Comparison of ENCODE assay signal across 30 cellular contexts in genomic region chr1:50693829-50694228, GRCh38.
"Had no signal": no experiment of that assay in that cellular context is flagged by ENCODE, and none has a peak within 500 bp of the region (broad histone marks: within the 10 kb centered on the region; RNA-seq: fewer than 3 reads in every experiment).

No MANE protein-coding gene starts in this region.

- H3K27ac ChIP-seq: coronary artery, esophagus squamous epithelium, parathyroid adenoma, prostate gland, right atrium auricular region, testis, tibial artery had no signal

- H3K9me3 ChIP-seq: esophagus squamous epithelium, mucosa of descending colon, prostate gland, right atrium auricular region, testis, tibial artery had no signal

- H3K4me1 Mint-ChIP-seq: mesothelial cell of epicardium; naive B cell; stimulated activated naive CD8-positive, alpha-beta T cell treated with anti-CD3 and anti-CD28 coated beads, Interleukin-15, amount 100 ng/mL, for 72 hours had no signal

- DNase-seq: dermis blood vessel endothelial cell; effector memory CD8-positive, alpha-beta T cell; erythroblast; esophagus squamous epithelium; foreskin melanocyte; hypothalamus; immature natural killer cell; islet precursor cell; mesenchymal stem cell; mucosa of descending colon; naive B cell; stimulated activated CD4-positive, alpha-beta T cell treated with anti-CD3 and anti-CD28 coated beads, Interleukin-12 subunit alpha, Interleukin-12 subunit beta, amount 100 ng/mL, for 4 hours; stimulated activated CD4-positive, alpha-beta T cell treated with anti-CD3 and anti-CD28 coated beads, Interleukin-1b, Interleukin-23, amount 100 ng/mL, for 48 hours; stimulated activated CD4-positive, alpha-beta T cell treated with anti-CD3 and anti-CD28 coated beads, Interleukin-4, amount 100 ng/mL, for 1 hour; stimulated activated CD8-positive, alpha-beta memory T cell treated with anti-CD3 and anti-CD28 coated beads, Interleukin-4, amount 100 ng/mL, for 48 hours; stimulated activated naive CD4-positive, alpha-beta T cell; stimulated activated naive CD8-positive, alpha-beta T cell treated with anti-CD3 and anti-CD28 coated beads, Interleukin-15, amount 100 ng/mL, for 72 hours; testis; tibial artery had no signal

- H3K9ac ChIP-seq: neural progenitor cell, parathyroid adenoma had no signal

- ATAC-seq: effector memory CD8-positive, alpha-beta T cell; left lobe of liver; mucosa of descending colon; natural killer cell treated with Interleukin-12 subunit alpha and Interleukin-12 subunit beta and Interleukin-15 and Interleukin-18, amount 100 ng/mL, for 72 hours; sciatic nerve; stimulated activated naive CD8-positive, alpha-beta T cell treated with anti-CD3 and anti-CD28 coated beads, Interleukin-15, amount 100 ng/mL, for 72 hours had no signal

- H3K36me3 ChIP-seq: neural progenitor cell, prostate gland, right atrium auricular region had no signal

- H3K9me3 Mint-ChIP-seq: effector memory CD8-positive, alpha-beta T cell; immature natural killer cell; naive B cell; natural killer cell treated with Interleukin-12 subunit alpha and Interleukin-12 subunit beta and Interleukin-15 and Interleukin-18, amount 100 ng/mL, for 72 hours; neural progenitor cell; stimulated activated naive CD8-positive, alpha-beta T cell treated with anti-CD3 and anti-CD28 coated beads, Interleukin-15, amount 100 ng/mL, for 72 hours; type B pancreatic cell had no signal

- H2AFZ ChIP-seq: neural progenitor cell, parathyroid adenoma had no signal

- H3K27me3 Mint-ChIP-seq: effector memory CD8-positive, alpha-beta T cell; naive B cell; natural killer cell treated with Interleukin-12 subunit alpha and Interleukin-12 subunit beta and Interleukin-15 and Interleukin-18, amount 100 ng/mL, for 72 hours; stimulated activated naive CD8-positive, alpha-beta T cell treated with anti-CD3 and anti-CD28 coated beads, Interleukin-15, amount 100 ng/mL, for 72 hours; type B pancreatic cell had no signal

- H3K79me2 ChIP-seq: parathyroid adenoma had no signal

- H3K4me2 ChIP-seq: neural progenitor cell, smooth muscle cell had no signal

- H3K36me3 Mint-ChIP-seq: natural killer cell treated with Interleukin-12 subunit alpha and Interleukin-12 subunit beta and Interleukin-15 and Interleukin-18, amount 100 ng/mL, for 72 hours had no signal

- H3K4me3 Mint-ChIP-seq: effector memory CD8-positive, alpha-beta T cell; immature natural killer cell; mesothelial cell of epicardium; naive B cell; natural killer cell treated with Interleukin-12 subunit alpha and Interleukin-12 subunit beta and Interleukin-15 and Interleukin-18, amount 100 ng/mL, for 72 hours; neural progenitor cell; stimulated activated naive CD8-positive, alpha-beta T cell treated with anti-CD3 and anti-CD28 coated beads, Interleukin-15, amount 100 ng/mL, for 72 hours; type B pancreatic cell had no signal

- H3K27ac Mint-ChIP-seq: effector memory CD8-positive, alpha-beta T cell; mesothelial cell of epicardium; natural killer cell treated with Interleukin-12 subunit alpha and Interleukin-12 subunit beta and Interleukin-15 and Interleukin-18, amount 100 ng/mL, for 72 hours; neural progenitor cell; stimulated activated naive CD8-positive, alpha-beta T cell treated with anti-CD3 and anti-CD28 coated beads, Interleukin-15, amount 100 ng/mL, for 72 hours; type B pancreatic cell had no signal

- H3K27me3 ChIP-seq: esophagus squamous epithelium, neural progenitor cell, right atrium auricular region, testis, tibial artery had no signal

- H3K4me3 ChIP-seq: coronary artery, esophagus squamous epithelium, mucosa of descending colon, neural progenitor cell, prostate gland, right atrium auricular region, smooth muscle cell, testis, tibial artery had no signal

- H3K4me1 ChIP-seq: esophagus squamous epithelium, parathyroid adenoma, prostate gland, right atrium auricular region, testis, tibial artery had no signal
